11 cellular contexts compared by ENCODE assay signal in the genomic region with DNA sequence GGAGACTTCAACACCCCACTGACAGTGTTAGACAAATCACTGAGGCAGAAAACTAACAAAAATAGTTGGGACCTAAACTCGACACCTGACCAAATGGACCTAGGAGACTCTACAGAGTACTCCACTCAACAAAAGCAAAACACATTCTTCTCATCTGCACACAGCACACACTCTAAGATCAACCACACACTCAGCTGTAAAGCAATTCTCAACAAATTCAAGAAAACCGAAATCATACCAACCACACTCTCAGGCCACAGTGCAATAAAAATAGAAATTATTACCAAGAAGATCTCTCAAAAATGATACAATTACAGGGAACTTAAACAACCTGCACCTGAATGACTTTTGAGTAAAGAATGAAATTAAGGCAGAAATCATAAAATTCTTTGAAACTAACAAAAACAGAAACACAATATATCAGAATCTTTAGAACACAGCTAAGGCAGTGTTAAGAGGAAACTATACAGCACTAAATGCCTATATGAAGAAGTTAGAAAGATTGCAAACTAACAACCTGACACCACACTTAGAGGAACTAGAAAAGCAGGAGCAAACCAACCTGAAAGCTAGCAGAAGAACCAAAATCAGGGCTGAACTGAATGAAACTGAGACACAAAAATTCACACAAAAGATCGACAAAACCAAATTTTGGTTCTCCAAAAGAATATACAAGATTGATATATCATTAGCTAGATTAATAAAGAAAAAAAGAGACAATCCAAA.
A peak's percentile ranks its signal among the peaks of the same experiment; 100 is the strongest.
DNase-seq lines count a peak whose midpoint lies in the region; ATAC-seq and TF ChIP-seq lines count a peak whose summit lies in the region.
"Had no signal": no experiment of that assay in that cellular context is flagged by ENCODE, and none has a peak within 500 bp of the region (broad histone marks: within the 10 kb centered on the region; RNA-seq: fewer than 3 reads in every experiment).

No MANE protein-coding gene starts in this region.

- ATAC-seq in GM18499 (IDR thresholded peaks at IDR 0.05; ENCODE audit: insufficient read depth, unreplicated experiment) (peak; percentile 78), GM19438 (IDR thresholded peaks at IDR 0.05; ENCODE audit: low read depth, unreplicated experiment) (peak; percentile 84), HG02759 (IDR thresholded peaks at IDR 0.05; ENCODE audit: unreplicated experiment) (peak; percentile 74), HG03378 (IDR thresholded peaks at IDR 0.05; ENCODE audit: unreplicated experiment) (peak; percentile 88), SK-N-SH treated with all-trans-retinoic acid at 6 μM for 48 hours (no peak)

- no peak for DNase-seq in stimulated activated CD4-positive, alpha-beta T cell treated with anti-CD3 and anti-CD28 coated beads, Interleukin-15, amount 100 ng/mL, for 24 hours
- no peak for DNase-seq in islet precursor cell
- DNase-seq in OCI-M1 (lab: John Stamatoyannopoulos, UW), result no peak
- DNase-seq: mesenchymal stem cell, NCI-H510A, WERI-Rb-1 had no signal

TF ChIP-seq in SK-N-SH treated with all-trans-retinoic acid at 6 μM for 48 hours, 23 proteins besides CTCF, POLR2A, EP300 and RAD21:
- TF ChIP-seq, protein P1, sequence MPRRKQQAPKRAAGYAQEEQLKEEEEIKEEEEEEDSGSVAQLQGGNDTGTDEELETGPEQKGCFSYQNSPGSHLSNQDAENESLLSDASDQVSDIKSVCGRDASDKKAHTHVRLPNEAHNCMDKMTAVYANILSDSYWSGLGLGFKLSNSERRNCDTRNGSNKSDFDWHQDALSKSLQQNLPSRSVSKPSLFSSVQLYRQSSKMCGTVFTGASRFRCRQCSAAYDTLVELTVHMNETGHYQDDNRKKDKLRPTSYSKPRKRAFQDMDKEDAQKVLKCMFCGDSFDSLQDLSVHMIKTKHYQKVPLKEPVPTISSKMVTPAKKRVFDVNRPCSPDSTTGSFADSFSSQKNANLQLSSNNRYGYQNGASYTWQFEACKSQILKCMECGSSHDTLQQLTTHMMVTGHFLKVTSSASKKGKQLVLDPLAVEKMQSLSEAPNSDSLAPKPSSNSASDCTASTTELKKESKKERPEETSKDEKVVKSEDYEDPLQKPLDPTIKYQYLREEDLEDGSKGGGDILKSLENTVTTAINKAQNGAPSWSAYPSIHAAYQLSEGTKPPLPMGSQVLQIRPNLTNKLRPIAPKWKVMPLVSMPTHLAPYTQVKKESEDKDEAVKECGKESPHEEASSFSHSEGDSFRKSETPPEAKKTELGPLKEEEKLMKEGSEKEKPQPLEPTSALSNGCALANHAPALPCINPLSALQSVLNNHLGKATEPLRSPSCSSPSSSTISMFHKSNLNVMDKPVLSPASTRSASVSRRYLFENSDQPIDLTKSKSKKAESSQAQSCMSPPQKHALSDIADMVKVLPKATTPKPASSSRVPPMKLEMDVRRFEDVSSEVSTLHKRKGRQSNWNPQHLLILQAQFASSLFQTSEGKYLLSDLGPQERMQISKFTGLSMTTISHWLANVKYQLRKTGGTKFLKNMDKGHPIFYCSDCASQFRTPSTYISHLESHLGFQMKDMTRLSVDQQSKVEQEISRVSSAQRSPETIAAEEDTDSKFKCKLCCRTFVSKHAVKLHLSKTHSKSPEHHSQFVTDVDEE (CRISPR knock-in tag; IDR thresholded peaks at IDR 0.05), result no peak
- TF ChIP-seq, protein P2, sequence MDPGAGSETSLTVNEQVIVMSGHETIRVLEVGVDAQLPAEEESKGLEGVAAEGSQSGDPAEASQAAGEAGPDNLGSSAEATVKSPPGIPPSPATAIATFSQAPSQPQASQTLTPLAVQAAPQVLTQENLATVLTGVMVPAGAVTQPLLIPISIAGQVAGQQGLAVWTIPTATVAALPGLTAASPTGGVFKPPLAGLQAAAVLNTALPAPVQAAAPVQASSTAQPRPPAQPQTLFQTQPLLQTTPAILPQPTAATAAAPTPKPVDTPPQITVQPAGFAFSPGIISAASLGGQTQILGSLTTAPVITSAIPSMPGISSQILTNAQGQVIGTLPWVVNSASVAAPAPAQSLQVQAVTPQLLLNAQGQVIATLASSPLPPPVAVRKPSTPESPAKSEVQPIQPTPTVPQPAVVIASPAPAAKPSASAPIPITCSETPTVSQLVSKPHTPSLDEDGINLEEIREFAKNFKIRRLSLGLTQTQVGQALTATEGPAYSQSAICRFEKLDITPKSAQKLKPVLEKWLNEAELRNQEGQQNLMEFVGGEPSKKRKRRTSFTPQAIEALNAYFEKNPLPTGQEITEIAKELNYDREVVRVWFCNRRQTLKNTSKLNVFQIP (CRISPR knock-in tag; IDR thresholded peaks at IDR 0.05; ENCODE audit: borderline replicate concordance, low read depth), result no peak
- TF ChIP-seq ISL1 (CRISPR knock-in tag; IDR thresholded peaks at IDR 0.05), result no peak
- TF ChIP-seq ZNF8 (CRISPR knock-in tag; IDR thresholded peaks at IDR 0.05), result no peak
- TF ChIP-seq BACH2 (CRISPR knock-in tag; IDR thresholded peaks at IDR 0.05; ENCODE audit: borderline replicate concordance), result no peak
- no peak for TF ChIP-seq ESRRG (CRISPR knock-in tag; IDR thresholded peaks at IDR 0.05)
